10 cellular contexts compared by ENCODE assay signal in the genomic region with DNA sequence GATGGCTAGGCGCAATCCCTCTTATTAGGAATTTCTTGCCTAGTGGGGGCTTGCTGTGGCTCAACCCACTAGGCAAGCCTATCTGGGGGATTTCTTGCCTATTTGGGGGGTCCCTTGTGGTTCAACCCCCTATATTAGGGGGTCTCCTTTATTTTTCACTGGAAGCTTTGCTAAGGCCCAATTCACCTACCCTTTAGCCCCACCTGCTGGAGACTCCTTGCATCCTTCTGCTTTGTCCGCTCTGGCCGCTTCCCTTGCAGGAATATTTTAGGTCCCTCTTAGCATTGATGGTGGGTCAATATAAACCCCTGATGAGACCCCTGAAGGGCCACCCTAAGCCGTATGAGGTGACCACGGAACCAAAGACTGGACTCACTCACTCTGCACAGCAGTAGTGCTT.
DNase-seq lines count a peak whose midpoint lies in the region; ATAC-seq and TF ChIP-seq lines count a peak whose summit lies in the region.
"Had no signal": no experiment of that assay in that cellular context is flagged by ENCODE, and none has a peak within 500 bp of the region (broad histone marks: within the 10 kb centered on the region; RNA-seq: fewer than 3 reads in every experiment).

No MANE protein-coding gene starts in this region.

- peaks cover 22% of the 10 kb centered on the region for H3K9me3 Mint-ChIP-seq in activated CD4-positive, alpha-beta T cell treated with anti-CD3 and anti-CD28 coated beads for 36 hours (ENCODE audit: low read depth)
- H3K9me3 Mint-ChIP-seq in activated CD4-positive, alpha-beta T cell treated with anti-CD3 and anti-CD28 coated beads, Interleukin-2, amount 10 ng/mL, durations not matched to agents 7 days and 5 days, result peaks cover 16% of the 10 kb centered on the region

- no peak for ATAC-seq in activated CD4-positive, alpha-beta T cell treated with anti-CD3 and anti-CD28 coated beads for 36 hours

- H3K27ac Mint-ChIP-seq in activated CD4-positive, alpha-beta T cell treated with anti-CD3 and anti-CD28 coated beads for 36 hours, result no peak overlapping the region
- no peak overlapping the region for H3K27ac Mint-ChIP-seq in activated CD4-positive, alpha-beta T cell treated with anti-CD3 and anti-CD28 coated beads, Interleukin-2, amount 10 ng/mL, durations not matched to agents 7 days and 5 days
- H3K27ac Mint-ChIP-seq: B cell had no signal

- DNase-seq in activated CD4-positive, alpha-beta T cell treated with anti-CD3 and anti-CD28 coated beads for 36 hours, result peak; percentile 35
- DNase-seq in activated CD4-positive, alpha-beta T cell treated with anti-CD3 and anti-CD28 coated beads, Interleukin-2, amount 10 ng/mL, durations not matched to agents 7 days and 5 days, result no peak
- DNase-seq in LNCaP clone FGC (ENCODE audit: low read depth) (no peak), astrocyte of the cerebellum (ENCODE audit: low read depth) (no peak), retinal pigment epithelial cell (ENCODE audit: low read depth) (no peak), NCI-H2227 treated with DMSO at 0.1 percent for 48 hours (lab: John Stamatoyannopoulos, UW) (no peak), mucosa of gallbladder (ENCODE audit: low spot score) (no peak), NCI-H1105 (lab: John Stamatoyannopoulos, UW) (no peak)

- CTCF ChIA-PET in activated CD4-positive, alpha-beta T cell treated with anti-CD3 and anti-CD28 coated beads for 36 hours (lab: Charles Lee), result interaction anchor here (0.7 to 1.3 kb wide), 3 partner anchors 114 to 549 kb away, joined by 3 read pairs; no protein-coding TSS in a partner anchor
- CTCF ChIA-PET in activated CD4-positive, alpha-beta T cell treated with anti-CD3 and anti-CD28 coated beads, Interleukin-2, amount 10 ng/mL, durations not matched to agents 7 days and 5 days (lab: Charles Lee), result no interaction called here

- in situ Hi-C loops in astrocyte of the cerebellum (cut with HindIII; ENCODE audit: low sequenced_read_pairs), result no loop called here

- no peak overlapping the region for H3K4me3 Mint-ChIP-seq in activated CD4-positive, alpha-beta T cell treated with anti-CD3 and anti-CD28 coated beads for 36 hours
- H3K4me3 Mint-ChIP-seq in activated CD4-positive, alpha-beta T cell treated with anti-CD3 and anti-CD28 coated beads, Interleukin-2, amount 10 ng/mL, durations not matched to agents 7 days and 5 days, result no peak overlapping the region
- H3K4me3 Mint-ChIP-seq: B cell had no signal

- peak; percentile 64 for TF ChIP-seq CTCF in LNCaP clone FGC (IDR thresholded peaks at IDR 0.05; ENCODE audit: control insufficient read depth, extremely low read depth, insufficient read depth)
- TF ChIP-seq CTCF in astrocyte of the cerebellum (IDR thresholded peaks at IDR 0.05; ENCODE audit: low read depth, low read length, missing control alignments), result peak; percentile 10
- peak; percentile 34 for TF ChIP-seq CTCF in retinal pigment epithelial cell (conservative IDR thresholded peaks at IDR 0.05; ENCODE audit: low read depth, low read length)

- no peak overlapping the region for H3K4me3 ChIP-seq in LNCaP clone FGC (ENCODE audit: low read depth, low read length)
- no peak overlapping the region for H3K4me3 ChIP-seq in astrocyte of the cerebellum (ENCODE audit: low read depth, low read length)
- no peak overlapping the region for H3K4me3 ChIP-seq in retinal pigment epithelial cell (ENCODE audit: low read length)
- H3K4me3 ChIP-seq: coronary artery had no signal

- H3K36me3 Mint-ChIP-seq in activated CD4-positive, alpha-beta T cell treated with anti-CD3 and anti-CD28 coated beads for 36 hours (ENCODE audit: low read depth), result peaks cover 2% of the 10 kb centered on the region
- H3K36me3 Mint-ChIP-seq in activated CD4-positive, alpha-beta T cell treated with anti-CD3 and anti-CD28 coated beads, Interleukin-2, amount 10 ng/mL, durations not matched to agents 7 days and 5 days (ENCODE audit: low read depth), result no peaks in the 10 kb centered on the region

- H3K27me3 Mint-ChIP-seq in activated CD4-positive, alpha-beta T cell treated with anti-CD3 and anti-CD28 coated beads for 36 hours, result no peaks in the 10 kb centered on the region
- no peaks in the 10 kb centered on the region for H3K27me3 Mint-ChIP-seq in activated CD4-positive, alpha-beta T cell treated with anti-CD3 and anti-CD28 coated beads, Interleukin-2, amount 10 ng/mL, durations not matched to agents 7 days and 5 days
- H3K27me3 Mint-ChIP-seq: B cell had no signal

- intact Hi-C loops in activated CD4-positive, alpha-beta T cell treated with anti-CD3 and anti-CD28 coated beads for 36 hours (cut with DNase I, micrococcal nuclease), result loop anchor here in 1 of 2 experiments (1.0 kb wide), 1 partner anchor 548 kb away; no protein-coding TSS in a partner anchor

- POLR2A ChIA-PET in activated CD4-positive, alpha-beta T cell treated with anti-CD3 and anti-CD28 coated beads for 36 hours (lab: Charles Lee), result no interaction called here
- POLR2A ChIA-PET in activated CD4-positive, alpha-beta T cell treated with anti-CD3 and anti-CD28 coated beads, Interleukin-2, amount 10 ng/mL, durations not matched to agents 7 days and 5 days (lab: Charles Lee), result no interaction called here

- no peaks in the 10 kb centered on the region for H3K4me1 Mint-ChIP-seq in activated CD4-positive, alpha-beta T cell treated with anti-CD3 and anti-CD28 coated beads for 36 hours
- no peaks in the 10 kb centered on the region for H3K4me1 Mint-ChIP-seq in activated CD4-positive, alpha-beta T cell treated with anti-CD3 and anti-CD28 coated beads, Interleukin-2, amount 10 ng/mL, durations not matched to agents 7 days and 5 days
- H3K4me1 Mint-ChIP-seq: B cell had no signal

Comparison
In these comparisons a context has a peak if more than half of its experiments do, and no peak if none do; other contexts are left out.
1. CTCF ChIP-seq: peak in every context shown above with its lines; median percentile 64 in LNCaP clone FGC; 34 in retinal pigment epithelial cell; 10 in astrocyte of the cerebellum.